ENCODE assay signal across 25 cellular contexts in the genomic region with DNA sequence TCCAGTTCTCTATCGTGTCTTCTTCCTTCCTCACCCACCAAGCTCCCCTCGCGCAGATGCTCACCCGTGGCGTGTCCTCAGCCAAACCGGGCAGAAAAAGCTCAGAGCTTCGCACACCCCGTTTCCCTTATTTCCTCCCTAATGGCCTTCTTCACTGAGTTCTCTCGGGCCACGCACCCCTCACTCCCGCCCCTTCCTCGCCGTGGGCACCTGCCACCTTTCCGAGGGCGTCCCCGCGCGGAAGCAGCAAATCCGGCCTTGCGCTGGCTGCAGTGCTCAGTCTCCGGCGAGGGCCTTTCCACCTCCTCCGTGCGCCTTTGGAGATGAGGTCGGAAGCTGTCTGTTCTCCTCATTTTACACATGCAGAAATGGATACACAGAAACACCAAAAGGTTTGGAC. TPM values are rescaled to one million over a fixed set of nuclear protein-coding genes. Genes with fewer than 3 reads are reported as not detected.
DNase-seq lines count a peak whose midpoint lies in the region; ATAC-seq, FAIRE-seq and TF ChIP-seq lines count a peak whose summit lies in the region.
"Had no signal": no experiment of that assay in that cellular context is flagged by ENCODE, and none has a peak within 500 bp of the region (broad histone marks: within the 10 kb centered on the region; RNA-seq: fewer than 3 reads in every experiment).

No MANE protein-coding gene starts in this region.

- DNase-seq in cardiac septum (ENCODE audit: low spot score) (peak; percentile 50), left ventricle myocardium superior (no peak), kidney (peak; percentile 27), neural crest cell (ENCODE audit: low read depth, low spot score) (no peak), upper lobe of right lung (peak; percentile 52), globus pallidus (ENCODE audit: low spot score) (no peak), NCI-H1092 (lab: John Stamatoyannopoulos, UW) (no peak), GM20000 (ENCODE audit: low spot score) (no peak)
- DNase-seq: CD4-positive, alpha-beta T cell; DMS53; GOT3; HCEC 1CT; NCI-H1105; NCI-H1436 treated with DMSO at 0.1 percent for 48 hours; NCI-H2029; NCI-H446 treated with DMSO at 0.1 percent for 48 hours; RPMI8226; SHP77 had no signal

- H3K9me3 ChIP-seq in kidney (ENCODE audit: control insufficient read depth in 1 of 2, low read length in 2 of 2): no peaks in the 10 kb centered on the region
- H3K9me3 ChIP-seq in upper lobe of right lung: no peaks in the 10 kb centered on the region
- H3K9me3 ChIP-seq: BLaER1 had no signal

- H3K4me1 ChIP-seq in kidney (ENCODE audit: control insufficient read depth in 1 of 2, insufficient read depth in 1 of 2, low read depth in 1 of 2, low read length in 2 of 2): peaks cover 16 to 32% of the 10 kb centered on the region in 2 donors
- no peaks in the 10 kb centered on the region for H3K4me1 ChIP-seq in upper lobe of right lung

- no peak overlapping the region for H3K4me3 ChIP-seq in kidney (ENCODE audit: low read length in 2 of 2)
- no peak overlapping the region for H3K4me3 ChIP-seq in upper lobe of right lung
- H3K4me3 ChIP-seq: BLaER1 had no signal

- H3K27ac Mint-ChIP-seq in neural crest cell (ENCODE audit: unreplicated experiment): peak overlapping the region; percentile 5
- H3K27ac Mint-ChIP-seq: CD4-positive, alpha-beta T cell; IgD-negative memory B cell had no signal

- H3K9ac ChIP-seq in kidney (ENCODE audit: low read length in 2 of 2): no peak overlapping the region
- H3K9ac ChIP-seq: BLaER1, KMS-11 had no signal

- peaks cover 16% of the 10 kb centered on the region for H3K4me1 Mint-ChIP-seq in neural crest cell

- peaks cover 3% of the 10 kb centered on the region for H3K9me3 Mint-ChIP-seq in neural crest cell
- H3K9me3 Mint-ChIP-seq: CD4-positive, alpha-beta T cell had no signal

- intact Hi-C loops in cardiac septum (cut with DNase I) (no loop called here), left ventricle myocardium superior (cut with micrococcal nuclease) (no loop called here), kidney (cut with DNase I) (no loop called here), upper lobe of right lung (cut with DNase I) (no loop called here)

- FAIRE-seq in kidney (lab: Jason Lieb, UNC): no peak
- FAIRE-seq: A204.1, G401.6 had no signal

- H3K36me3 Mint-ChIP-seq in neural crest cell (ENCODE audit: low read depth): no peaks in the 10 kb centered on the region
- H3K36me3 Mint-ChIP-seq: IgD-negative memory B cell had no signal

- no peaks in the 10 kb centered on the region for H3K36me3 ChIP-seq in kidney (ENCODE audit: control insufficient read depth in 1 of 2, insufficient read depth in 2 of 2, low read length in 2 of 2)
- H3K36me3 ChIP-seq in upper lobe of right lung: no peaks in the 10 kb centered on the region
- H3K36me3 ChIP-seq: BLaER1 had no signal

- no peaks in the 10 kb centered on the region for H3K27me3 ChIP-seq in upper lobe of right lung
- H3K27me3 ChIP-seq: BLaER1 had no signal

- no peak overlapping the region for H3K4me3 Mint-ChIP-seq in neural crest cell
- H3K4me3 Mint-ChIP-seq: CD4-positive, alpha-beta T cell; IgD-negative memory B cell had no signal

- ATAC-seq in left ventricle myocardium superior: no peak
- ATAC-seq in upper lobe of right lung: no peak

- no peak for TF ChIP-seq CTCF in kidney (IDR thresholded peaks at IDR 0.05; ENCODE audit: borderline replicate concordance, extremely low read depth, insufficient read depth)
- TF ChIP-seq CTCF in neural crest cell (conservative IDR thresholded peaks at IDR 0.05): no peak
- no peak for TF ChIP-seq CTCF in upper lobe of right lung (IDR thresholded peaks at IDR 0.05)
- no peak for TF ChIP-seq CTCF in GM20000 (IDR thresholded peaks at IDR 0.05; ENCODE audit: extremely low read depth, missing control alignments)

- H3K27me3 Mint-ChIP-seq in neural crest cell (ENCODE audit: low read depth): no peaks in the 10 kb centered on the region
- H3K27me3 Mint-ChIP-seq: CD4-positive, alpha-beta T cell had no signal

- H3K27ac ChIP-seq in kidney (ENCODE audit: low read depth in 2 of 2, low read length in 2 of 2) (no peak overlapping the region), upper lobe of right lung (no peak overlapping the region)
- H3K27ac ChIP-seq: BLaER1, KMS-11 had no signal

RNA-seq across cellular contexts. Expression of gene CALML3, which starts 12.4 kb away (rescaled TPM):
- not detected for total RNA-seq in cardiac septum
- not detected for total RNA-seq in left ventricle myocardium superior
- total RNA-seq in kidney: not detected
- 15.9 TPM for polyA plus RNA-seq in kidney (ENCODE audit: insufficient read depth, low read depth, low replicate concordance)
- total RNA-seq in neural crest cell: not detected in 2 replicates
- total RNA-seq in upper lobe of right lung: not detected
- total RNA-seq: CD4-positive, alpha-beta T cell; SK-MEL-5 had no signal
- polyA plus RNA-seq: AG04450, IgD-negative memory B cell had no signal

RNA-seq across cellular contexts. Expression of gene CALML5, which starts 13.0 kb away (rescaled TPM):
- total RNA-seq in cardiac septum (not detected), left ventricle myocardium superior (not detected), kidney (not detected), neural crest cell (not detected in 2 replicates), upper lobe of right lung (not detected)
- not detected for polyA plus RNA-seq in kidney (ENCODE audit: insufficient read depth, low read depth, low replicate concordance)
- total RNA-seq: CD4-positive, alpha-beta T cell; SK-MEL-5 had no signal
- polyA plus RNA-seq: AG04450, IgD-negative memory B cell had no signal

Comparison
In these comparisons a context has a peak if more than half of its experiments do, and no peak if none do; other contexts are left out.
1. DNase-seq: peak in cardiac septum (single experiment), kidney (single experiment) and upper lobe of right lung (single experiment); none in left ventricle myocardium superior (single experiment), neural crest cell (single experiment), globus pallidus (single experiment), NCI-H1092 (single experiment) and GM20000 (single experiment).